ENCODE assay signal across 19 cellular contexts in the genomic region with DNA sequence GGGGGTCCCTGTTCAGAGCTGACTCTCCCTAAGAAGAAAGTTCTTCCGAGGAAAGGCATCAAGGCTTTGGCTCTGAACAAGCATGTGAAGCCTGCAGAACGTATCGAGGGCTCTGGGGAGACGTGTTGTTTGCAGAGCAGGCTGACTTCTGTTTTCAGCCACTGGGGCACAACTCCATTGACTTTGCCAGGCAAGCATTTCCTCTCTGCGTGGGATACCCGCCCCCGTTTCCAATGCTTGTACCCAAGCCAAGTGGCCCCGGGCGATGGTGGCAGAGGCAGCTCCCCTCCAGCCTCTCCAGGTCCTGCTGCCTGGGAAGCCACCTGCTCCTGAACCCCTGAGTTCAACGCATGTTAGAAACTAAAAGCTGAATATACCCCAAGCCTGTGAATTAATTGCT.
A peak's percentile ranks its signal among the peaks of the same experiment; 100 is the strongest.
DNase-seq lines count a peak whose midpoint lies in the region; ATAC-seq and TF ChIP-seq lines count a peak whose summit lies in the region.
"Had no signal": no experiment of that assay in that cellular context is flagged by ENCODE, and none has a peak within 500 bp of the region (broad histone marks: within the 10 kb centered on the region; RNA-seq: fewer than 3 reads in every experiment).

No MANE protein-coding gene starts in this region.

- ATAC-seq in Right ventricle myocardium superior (ENCODE audit: poor library complexity) (no peak), right cardiac atrium (no peak), RWPE2 (ENCODE audit: low read depth) (no peak)
- no peak for ATAC-seq in activated CD8-positive, alpha-beta memory T cell treated with anti-CD3 and anti-CD28 coated beads, Interleukin-2, amount 10 ng/mL, durations not matched to agents 7 days and 5 days

- H3K9me3 ChIP-seq in right cardiac atrium (ENCODE audit: control insufficient read depth, low read length) (no peaks in the 10 kb centered on the region), HEK293 (ENCODE audit: control insufficient read depth, insufficient read depth, low read depth, low read length) (no peaks in the 10 kb centered on the region), RWPE2 (ENCODE audit: severe bottlenecking) (no peaks in the 10 kb centered on the region), osteoblast (ENCODE audit: low read depth, low read length) (no peaks in the 10 kb centered on the region)
- H3K9me3 ChIP-seq: HAP-1 had no signal

- 57% methylated on average over 10 of the region's 10 CpGs for WGBS in right cardiac atrium

- H3K4me3 ChIP-seq in right cardiac atrium (ENCODE audit: low read length) (no peak overlapping the region), HEK293 (ENCODE audit: low read depth, low read length) (no peak overlapping the region), RWPE2 (ENCODE audit: severe bottlenecking) (no peak overlapping the region), osteoblast (ENCODE audit: insufficient read depth, low read length) (no peak overlapping the region)
- H3K4me3 ChIP-seq: BLaER1 treated with 17β-estradiol and CSF1 and Interleukin-3, amounts not matched to agents 10 nM and 100 nM; HAP-1 had no signal

- peak; percentile 4 for DNase-seq in Right ventricle myocardium superior
- no peak for DNase-seq in right cardiac atrium
- DNase-seq in RWPE2 (ENCODE audit: low spot score): peak; percentile 26
- peak; percentile 32 for DNase-seq in osteoblast (ENCODE audit: insufficient read length, low spot score, missing footprints)
- DNase-seq in activated CD8-positive, alpha-beta memory T cell treated with anti-CD3 and anti-CD28 coated beads, Interleukin-2, amount 10 ng/mL, durations not matched to agents 7 days and 5 days: no peak
- no peak for DNase-seq in SK-N-DZ (ENCODE audit: low spot score)
- DNase-seq in NCI-H1694 (lab: John Stamatoyannopoulos, UW): no peak
- DNase-seq: Calu3; CD4-positive, CD25-positive, alpha-beta regulatory T cell; DMS 273 treated with DMSO at 0.1 percent for 48 hours; EL; GDM1; GOT3; HFFc6; IMR-90 had no signal

- no peaks in the 10 kb centered on the region for H3K79me2 ChIP-seq in osteoblast (ENCODE audit: insufficient read depth, low read length)

- no peaks in the 10 kb centered on the region for H3K36me3 Mint-ChIP-seq in activated CD8-positive, alpha-beta memory T cell treated with anti-CD3 and anti-CD28 coated beads, Interleukin-2, amount 10 ng/mL, durations not matched to agents 7 days and 5 days
- H3K36me3 Mint-ChIP-seq: CD4-positive, CD25-positive, alpha-beta regulatory T cell had no signal

- H4K20me1 ChIP-seq in osteoblast (ENCODE audit: insufficient read depth, low read length): no peaks in the 10 kb centered on the region
- H4K20me1 ChIP-seq: BLaER1 treated with 17β-estradiol and CSF1 and Interleukin-3, amounts not matched to agents 10 nM and 100 nM had no signal

- H3K27me3 Mint-ChIP-seq in activated CD8-positive, alpha-beta memory T cell treated with anti-CD3 and anti-CD28 coated beads, Interleukin-2, amount 10 ng/mL, durations not matched to agents 7 days and 5 days: no peaks in the 10 kb centered on the region

- H3K27me3 ChIP-seq in right cardiac atrium (ENCODE audit: control insufficient read depth, insufficient read depth): no peaks in the 10 kb centered on the region
- H3K27me3 ChIP-seq in RWPE2 (ENCODE audit: insufficient read depth, poor library complexity, severe bottlenecking): peaks cover 86% of the 10 kb centered on the region
- peaks cover 6% of the 10 kb centered on the region for H3K27me3 ChIP-seq in osteoblast (ENCODE audit: insufficient read depth, low read length)
- H3K27me3 ChIP-seq: BLaER1 treated with 17β-estradiol and CSF1 and Interleukin-3, amounts not matched to agents 10 nM and 100 nM had no signal

- no peaks in the 10 kb centered on the region for H3K4me1 ChIP-seq in right cardiac atrium (ENCODE audit: control insufficient read depth, insufficient read depth, low read length)
- no peaks in the 10 kb centered on the region for H3K4me1 ChIP-seq in HEK293 (ENCODE audit: control insufficient read depth, insufficient read depth, low read length)
- no peaks in the 10 kb centered on the region for H3K4me1 ChIP-seq in RWPE2 (ENCODE audit: insufficient read depth, poor library complexity, severe bottlenecking)
- no peaks in the 10 kb centered on the region for H3K4me1 ChIP-seq in osteoblast (ENCODE audit: insufficient read depth, low read length)
- H3K4me1 ChIP-seq: BLaER1 treated with 17β-estradiol and CSF1 and Interleukin-3, amounts not matched to agents 10 nM and 100 nM; HAP-1 had no signal

- H3K9me3 Mint-ChIP-seq in activated CD8-positive, alpha-beta memory T cell treated with anti-CD3 and anti-CD28 coated beads, Interleukin-2, amount 10 ng/mL, durations not matched to agents 7 days and 5 days (ENCODE audit: low read depth): no peaks in the 10 kb centered on the region
- H3K9me3 Mint-ChIP-seq: HFFc6 had no signal

- H2AFZ ChIP-seq in osteoblast (ENCODE audit: low read length): no peak overlapping the region

- TF ChIP-seq CTCF in HEK293 (tag by site-specific recombination; IDR thresholded peaks at IDR 0.05): no peak
- TF ChIP-seq CTCF in RWPE2 (IDR thresholded peaks at IDR 0.05; ENCODE audit: poor library complexity, severe bottlenecking): no peak
- no peak for TF ChIP-seq CTCF in osteoblast (IDR thresholded peaks at IDR 0.05; ENCODE audit: extremely low read depth, low read depth, low read length)

- intact Hi-C loops in Right ventricle myocardium superior (cut with DNase I): no loop called here
- intact Hi-C loops in right cardiac atrium (cut with DNase I): no loop called here

- no peaks in the 10 kb centered on the region for H3K4me1 Mint-ChIP-seq in activated CD8-positive, alpha-beta memory T cell treated with anti-CD3 and anti-CD28 coated beads, Interleukin-2, amount 10 ng/mL, durations not matched to agents 7 days and 5 days
- H3K4me1 Mint-ChIP-seq: CD4-positive, CD25-positive, alpha-beta regulatory T cell had no signal

- no peaks in the 10 kb centered on the region for H3K36me3 ChIP-seq in HEK293 (ENCODE audit: control insufficient read depth in 2 of 2, insufficient read depth in 1 of 2, low read length in 2 of 2)
- H3K36me3 ChIP-seq in RWPE2 (ENCODE audit: low read depth): no peaks in the 10 kb centered on the region
- no peaks in the 10 kb centered on the region for H3K36me3 ChIP-seq in osteoblast (ENCODE audit: insufficient read depth, low read length)
- H3K36me3 ChIP-seq: HAP-1 had no signal

- no peak overlapping the region for H3K27ac Mint-ChIP-seq in activated CD8-positive, alpha-beta memory T cell treated with anti-CD3 and anti-CD28 coated beads, Interleukin-2, amount 10 ng/mL, durations not matched to agents 7 days and 5 days
- H3K27ac Mint-ChIP-seq: CD4-positive, CD25-positive, alpha-beta regulatory T cell; HFFc6 had no signal

- CTCF ChIA-PET in HEK293 (lab: Yijun Ruan, JAX): interaction anchor here (0.5 to 1.2 kb wide), 4 partner anchors 33 to 564 kb away, joined by 3 to 6 read pairs (median 4); no protein-coding TSS in a partner anchor
- CTCF ChIA-PET in activated CD8-positive, alpha-beta memory T cell treated with anti-CD3 and anti-CD28 coated beads, Interleukin-2, amount 10 ng/mL, durations not matched to agents 7 days and 5 days (lab: Charles Lee): interaction anchor here (1.1 to 1.2 kb wide), 2 partner anchors 37 to 46 kb away, joined by 3 read pairs; no protein-coding TSS in a partner anchor

- no peak overlapping the region for H3K27ac ChIP-seq in right cardiac atrium (ENCODE audit: low read length)
- H3K27ac ChIP-seq in HEK293 (ENCODE audit: extremely low read depth, low read depth, low read length): no peak overlapping the region
- H3K27ac ChIP-seq in RWPE2 (ENCODE audit: poor library complexity, severe bottlenecking): no peak overlapping the region
- no peak overlapping the region for H3K27ac ChIP-seq in osteoblast (ENCODE audit: low read depth, low read length)
- H3K27ac ChIP-seq: 22Rv1; BLaER1 treated with 17β-estradiol and CSF1 and Interleukin-3, amounts not matched to agents 10 nM and 100 nM had no signal

- POLR2A ChIA-PET in HEK293 (lab: Yijun Ruan, JAX): no interaction called here

- no peak overlapping the region for H3K4me2 ChIP-seq in osteoblast (ENCODE audit: insufficient read depth, low read length)
- H3K4me2 ChIP-seq: BLaER1 treated with 17β-estradiol and CSF1 and Interleukin-3, amounts not matched to agents 10 nM and 100 nM had no signal

- no peak overlapping the region for H3K4me3 Mint-ChIP-seq in activated CD8-positive, alpha-beta memory T cell treated with anti-CD3 and anti-CD28 coated beads, Interleukin-2, amount 10 ng/mL, durations not matched to agents 7 days and 5 days
- H3K4me3 Mint-ChIP-seq: CD4-positive, CD25-positive, alpha-beta regulatory T cell; HFFc6 had no signal

TF ChIP-seq in HEK293, 187 proteins besides CTCF, POLR2A, EP300 and RAD21:
- TF ChIP-seq SCRT2 (tag by site-specific recombination; IDR thresholded peaks at IDR 0.05) (no peak), ZNF544 (tag by site-specific recombination; IDR thresholded peaks at IDR 0.05) (no peak), EGR2 (tag by site-specific recombination; IDR thresholded peaks at IDR 0.05; ENCODE audit: low read depth) (0 out of 2 replicates have a peak, but pooled peaks have one; percentile 13), ZFP3 (tag by site-specific recombination; IDR thresholded peaks at IDR 0.05; ENCODE audit: low read depth) (no peak), ZFP69B (tag by site-specific recombination; IDR thresholded peaks at IDR 0.05) (no peak), ZNF223 (tag by site-specific recombination; IDR thresholded peaks at IDR 0.05) (no peak), ZNF621 (tag by site-specific recombination; IDR thresholded peaks at IDR 0.05) (no peak), ZNF114 (tag by site-specific recombination; IDR thresholded peaks at IDR 0.05) (no peak)
- TF ChIP-seq, protein P1, sequence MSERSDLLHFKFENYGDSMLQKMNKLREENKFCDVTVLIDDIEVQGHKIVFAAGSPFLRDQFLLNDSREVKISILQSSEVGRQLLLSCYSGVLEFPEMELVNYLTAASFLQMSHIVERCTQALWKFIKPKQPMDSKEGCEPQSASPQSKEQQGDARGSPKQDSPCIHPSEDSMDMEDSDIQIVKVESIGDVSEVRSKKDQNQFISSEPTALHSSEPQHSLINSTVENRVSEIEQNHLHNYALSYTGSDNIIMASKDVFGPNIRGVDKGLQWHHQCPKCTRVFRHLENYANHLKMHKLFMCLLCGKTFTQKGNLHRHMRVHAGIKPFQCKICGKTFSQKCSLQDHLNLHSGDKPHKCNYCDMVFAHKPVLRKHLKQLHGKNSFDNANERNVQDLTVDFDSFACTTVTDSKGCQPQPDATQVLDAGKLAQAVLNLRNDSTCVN (tag by site-specific recombination; optimal IDR thresholded peaks at IDR 0.05): no peak

Comparison
In these comparisons a context has a peak if more than half of its experiments do, and no peak if none do; other contexts are left out.
1. DNase-seq: peak in Right ventricle myocardium superior (single experiment), RWPE2 (single experiment) and osteoblast (single experiment); none in right cardiac atrium (0 of 3), activated CD8-positive, alpha-beta memory T cell treated with anti-CD3 and anti-CD28 coated beads, Interleukin-2, amount 10 ng/mL, durations not matched to agents 7 days and 5 days (single experiment), SK-N-DZ (single experiment) and NCI-H1694 (single experiment).